22 cellular contexts compared by ENCODE assay signal in genomic region chr6:45174045-45174444, GRCh38.
A peak's percentile ranks its signal among the peaks of the same experiment; 100 is the strongest.
DNase-seq lines count a peak whose midpoint lies in the region; ATAC-seq and TF ChIP-seq lines count a peak whose summit lies in the region.
"Had no signal": no experiment of that assay in that cellular context is flagged by ENCODE, and none has a peak within 500 bp of the region (broad histone marks: within the 10 kb centered on the region; RNA-seq: fewer than 3 reads in every experiment).

No MANE protein-coding gene starts in this region.

- no peaks in the 10 kb centered on the region for H3K9me3 ChIP-seq in T-helper 17 cell (ENCODE audit: control insufficient read depth, low read length, poor library complexity, severe bottlenecking)
- H3K9me3 ChIP-seq: BLaER1 treated with 17β-estradiol and CSF1 and Interleukin-3, amounts not matched to agents 10 nM and 100 nM had no signal

- H3K4me1 Mint-ChIP-seq in activated CD4-positive, alpha-beta T cell treated with anti-CD3 and anti-CD28 coated beads, Interleukin-2, amount 10 ng/mL, durations not matched to agents 24 days and 14 days, result peaks cover 9% of the 10 kb centered on the region
- H3K4me1 Mint-ChIP-seq in activated CD4-positive, alpha-beta T cell treated with anti-CD3 and anti-CD28 coated beads for 36 hours, result peaks cover 20% of the 10 kb centered on the region
- peaks cover 10% of the 10 kb centered on the region for H3K4me1 Mint-ChIP-seq in T-helper 17 cell

- no peak for DNase-seq in activated CD4-positive, alpha-beta T cell treated with anti-CD3 and anti-CD28 coated beads, Interleukin-2, amount 10 ng/mL, durations not matched to agents 24 days and 14 days
- DNase-seq in activated CD4-positive, alpha-beta T cell treated with anti-CD3 and anti-CD28 coated beads for 36 hours, result no peak
- peak; percentile 57 for DNase-seq in Jurkat, Clone E6-1 (ENCODE audit: low read depth, low spot score)
- DNase-seq in T-helper 17 cell (no peak), HEK293T (ENCODE audit: extremely low spot score) (no peak), NCI-H345 treated with DMSO at 0.1 percent for 48 hours (lab: John Stamatoyannopoulos, UW; ENCODE audit: unreplicated experiment) (no peak)
- DNase-seq: 8988T; Calu3; CD8-positive, alpha-beta memory T cell; DMS53; GM23248; H9; Karpas-422; NCI-H1694; NCI-H2081; NCI-H2171; NCI-H446; NCI-H526; SHP77 had no signal

- H3K4me3 ChIP-seq in Jurkat, Clone E6-1 (ENCODE audit: low read length), result no peak overlapping the region
- H3K4me3 ChIP-seq: BLaER1 treated with 17β-estradiol and CSF1 and Interleukin-3, amounts not matched to agents 10 nM and 100 nM; GM23248; SK-N-MC had no signal

- CTCF ChIA-PET in activated CD4-positive, alpha-beta T cell treated with anti-CD3 and anti-CD28 coated beads for 36 hours (lab: Charles Lee), result no interaction called here
- CTCF ChIA-PET in HEK293T (lab: Yijun Ruan, JAX), result no interaction called here

- H3K27me3 Mint-ChIP-seq in activated CD4-positive, alpha-beta T cell treated with anti-CD3 and anti-CD28 coated beads, Interleukin-2, amount 10 ng/mL, durations not matched to agents 24 days and 14 days, result no peaks in the 10 kb centered on the region
- no peaks in the 10 kb centered on the region for H3K27me3 Mint-ChIP-seq in activated CD4-positive, alpha-beta T cell treated with anti-CD3 and anti-CD28 coated beads for 36 hours
- no peaks in the 10 kb centered on the region for H3K27me3 Mint-ChIP-seq in T-helper 17 cell
- H3K27me3 Mint-ChIP-seq: CD8-positive, alpha-beta memory T cell had no signal

- no peak overlapping the region for H3K4me3 Mint-ChIP-seq in activated CD4-positive, alpha-beta T cell treated with anti-CD3 and anti-CD28 coated beads, Interleukin-2, amount 10 ng/mL, durations not matched to agents 24 days and 14 days
- H3K4me3 Mint-ChIP-seq in activated CD4-positive, alpha-beta T cell treated with anti-CD3 and anti-CD28 coated beads for 36 hours, result no peak overlapping the region
- H3K4me3 Mint-ChIP-seq in T-helper 17 cell, result no peak overlapping the region
- H3K4me3 Mint-ChIP-seq: CD8-positive, alpha-beta memory T cell; H9 had no signal

- peaks cover 13% of the 10 kb centered on the region for H3K36me3 Mint-ChIP-seq in activated CD4-positive, alpha-beta T cell treated with anti-CD3 and anti-CD28 coated beads, Interleukin-2, amount 10 ng/mL, durations not matched to agents 24 days and 14 days (ENCODE audit: low read depth)
- H3K36me3 Mint-ChIP-seq in activated CD4-positive, alpha-beta T cell treated with anti-CD3 and anti-CD28 coated beads for 36 hours (ENCODE audit: low read depth), result peaks cover 3% of the 10 kb centered on the region
- no peaks in the 10 kb centered on the region for H3K36me3 Mint-ChIP-seq in T-helper 17 cell (ENCODE audit: low read depth)

- intact Hi-C loops in activated CD4-positive, alpha-beta T cell treated with anti-CD3 and anti-CD28 coated beads, Interleukin-2, amount 10 ng/mL, durations not matched to agents 24 days and 14 days (cut with micrococcal nuclease), result no loop called here
- intact Hi-C loops in activated CD4-positive, alpha-beta T cell treated with anti-CD3 and anti-CD28 coated beads for 36 hours (cut with DNase I, micrococcal nuclease), result no loop called here

- POLR2A ChIA-PET in activated CD4-positive, alpha-beta T cell treated with anti-CD3 and anti-CD28 coated beads for 36 hours (lab: Charles Lee), result no interaction called here
- POLR2A ChIA-PET in HEK293T (lab: Yijun Ruan, JAX), result no interaction called here

- H3K27ac Mint-ChIP-seq in activated CD4-positive, alpha-beta T cell treated with anti-CD3 and anti-CD28 coated beads, Interleukin-2, amount 10 ng/mL, durations not matched to agents 24 days and 14 days, result peak overlapping the region; percentile 21
- no peak overlapping the region for H3K27ac Mint-ChIP-seq in activated CD4-positive, alpha-beta T cell treated with anti-CD3 and anti-CD28 coated beads for 36 hours
- H3K27ac Mint-ChIP-seq in T-helper 17 cell, result peak overlapping the region; percentile 16
- H3K27ac Mint-ChIP-seq: H9 had no signal

- H3K9me3 Mint-ChIP-seq in activated CD4-positive, alpha-beta T cell treated with anti-CD3 and anti-CD28 coated beads, Interleukin-2, amount 10 ng/mL, durations not matched to agents 24 days and 14 days, result no peaks in the 10 kb centered on the region
- peaks cover 2% of the 10 kb centered on the region for H3K9me3 Mint-ChIP-seq in activated CD4-positive, alpha-beta T cell treated with anti-CD3 and anti-CD28 coated beads for 36 hours (ENCODE audit: low read depth)

- no peak for ATAC-seq in activated CD4-positive, alpha-beta T cell treated with anti-CD3 and anti-CD28 coated beads for 36 hours
- peak; percentile 72 for ATAC-seq in T-helper 17 cell
- ATAC-seq in GM18505 (IDR thresholded peaks at IDR 0.05; ENCODE audit: unreplicated experiment), result no peak

- TF ChIP-seq POLR2A in GM18505 (IDR thresholded peaks at IDR 0.05; ENCODE audit: borderline replicate concordance, extremely low read depth, insufficient read depth, insufficient read length), result no peak

TF ChIP-seq in HEK293T, 16 proteins besides CTCF, POLR2A, EP300 and RAD21:
- TF ChIP-seq ELF4 (IDR thresholded peaks at IDR 0.05) (no peak), FOXK2 (IDR thresholded peaks at IDR 0.05) (no peak), NFRKB (IDR thresholded peaks at IDR 0.05) (no peak), ZNF384 (IDR thresholded peaks at IDR 0.05) (no peak)
TF ChIP-seq in HEK293T: peak in this region for 0.
